14 cellular contexts compared by ENCODE assay signal in genomic region chr6:85372188-85372914, GRCh38.
DNase-seq lines count a peak whose midpoint lies in the region; ATAC-seq and TF ChIP-seq lines count a peak whose summit lies in the region.
"Had no signal": no experiment of that assay in that cellular context is flagged by ENCODE, and none has a peak within 500 bp of the region (broad histone marks: within the 10 kb centered on the region; RNA-seq: fewer than 3 reads in every experiment).

No MANE protein-coding gene starts in this region.

- H3K27me3 ChIP-seq in ACC112 (ENCODE audit: insufficient read depth, low read length), result no peaks in the 10 kb centered on the region

- H3K4me1 ChIP-seq in ACC112 (ENCODE audit: control insufficient read depth, insufficient read depth, low read length, unreplicated experiment), result no peaks in the 10 kb centered on the region
- H3K4me1 ChIP-seq: parathyroid adenoma had no signal

- H3K79me2 ChIP-seq in ACC112 (ENCODE audit: control insufficient read depth, insufficient read depth, low read length, unreplicated experiment), result no peaks in the 10 kb centered on the region
- H3K79me2 ChIP-seq: parathyroid adenoma had no signal

- ATAC-seq in left colon (peak; percentile 56), GM18867 (IDR thresholded peaks at IDR 0.05; ENCODE audit: unreplicated experiment) (no peak)

- TF ChIP-seq CTCF in GM20000 (IDR thresholded peaks at IDR 0.05; ENCODE audit: extremely low read depth, missing control alignments), result peak; percentile 11

- no peak overlapping the region for H3K4me3 ChIP-seq in ACC112 (ENCODE audit: low read depth, low read length)

- no peak overlapping the region for H3K27ac ChIP-seq in ACC112 (ENCODE audit: low read depth, low read length)
- H3K27ac ChIP-seq: parathyroid adenoma had no signal

- intact Hi-C loops in left colon (cut with DNase I, micrococcal nuclease), result no loop called here

- in situ Hi-C loops in SK-MEL-5 (cut with HindIII; ENCODE audit: low pct_unique_long_range_greater_than_20kb, low sequenced_read_pairs), result no loop called here

- peak overlapping the region; percentile 51 for H2AFZ ChIP-seq in ACC112 (ENCODE audit: low read length, unreplicated experiment)
- H2AFZ ChIP-seq: parathyroid adenoma had no signal

- peak; percentile 15 for DNase-seq in GM20000 (ENCODE audit: low spot score)
- peak; percentile 15 for DNase-seq in SK-MEL-5 (ENCODE audit: low read depth, low spot score)
- DNase-seq in left colon, result no peak
- DNase-seq in C1 segment of cervical spinal cord (lab: John Stamatoyannopoulos, UW), result no peak
- no peak for DNase-seq in NCI-H128 (lab: John Stamatoyannopoulos, UW; ENCODE audit: unreplicated experiment)
- DNase-seq in NK-92 treated with Interleukin-12 subunit alpha and Interleukin-12 subunit beta, amount 100 ng/mL, for 24 hours (lab: John Stamatoyannopoulos, UW), result no peak
- DNase-seq: activated CD4-positive, alpha-beta T cell treated with anti-CD3 and anti-CD28 coated beads, Interleukin-2, amount 50 U/mL, for 4 hours; DMS53; NCI-H1694; NCI-H524; T-helper 9 cell had no signal

- no peaks in the 10 kb centered on the region for H3K36me3 ChIP-seq in ACC112 (ENCODE audit: insufficient read depth, low read length)

Comparison
In these comparisons a context has a peak if more than half of its experiments do, and no peak if none do; other contexts are left out.
1. DNase-seq: peak in GM20000 (single experiment) and SK-MEL-5 (single experiment); none in left colon (0 of 2), C1 segment of cervical spinal cord (0 of 14), NCI-H128 (single experiment) and NK-92 treated with Interleukin-12 subunit alpha and Interleukin-12 subunit beta, amount 100 ng/mL, for 24 hours (single experiment).